16 cellular contexts compared by ENCODE assay signal in the genomic region with DNA sequence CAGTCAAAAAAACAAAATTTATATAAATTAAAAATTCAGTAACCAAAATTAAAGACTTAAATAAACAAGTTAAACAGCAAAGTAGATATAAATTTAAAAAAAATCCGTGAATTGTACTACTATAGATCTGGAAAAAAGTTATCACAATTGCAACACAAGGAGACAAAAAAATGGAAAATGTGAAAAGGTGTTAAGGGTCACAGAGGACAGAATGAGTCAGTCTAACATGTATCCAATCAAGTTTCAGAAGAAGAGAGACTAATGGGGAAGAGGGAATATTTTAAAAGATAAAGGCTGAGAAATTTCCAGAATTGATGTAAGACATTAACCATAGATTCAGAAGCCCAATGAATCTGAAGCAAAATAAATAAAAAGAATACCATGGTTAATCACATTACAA.
"Had no signal": no experiment of that assay in that cellular context is flagged by ENCODE, and none has a peak within 500 bp of the region (broad histone marks: within the 10 kb centered on the region; RNA-seq: fewer than 3 reads in every experiment).

No MANE protein-coding gene starts in this region.

- DNase-seq: activated effector memory CD4-positive, alpha-beta T cell treated with anti-CD3 and anti-CD28 coated beads, Interleukin-2, amount 50 U/mL, for 16 hours; body of pancreas; caudate nucleus; colonic mucosa; left ventricle myocardium superior; right lobe of liver; SHP77 treated with DMSO at 0.1 percent for 48 hours; stimulated activated CD4-positive, alpha-beta T cell treated with anti-CD3 and anti-CD28 coated beads, Interleukin-4, amount 100 ng/mL, for 4 hours; stimulated activated CD8-positive, alpha-beta memory T cell treated with anti-CD3 and anti-CD28 coated beads, Interleukin-4, amount 100 ng/mL, for 48 hours; T-helper 1 cell; tibial artery; uterus had no signal

- H3K36me3 ChIP-seq: uterus had no signal

- H3K27me3 ChIP-seq: body of pancreas, colonic mucosa, hepatocyte, right lobe of liver, tibial artery, uterus had no signal

- H3K4me3 ChIP-seq: body of pancreas, colonic mucosa, hepatocyte, right lobe of liver, smooth muscle cell, tibial artery, uterus had no signal

- ATAC-seq: body of pancreas, esophagus mucosa, left ventricle myocardium superior, right lobe of liver, SK-N-SH treated with all-trans-retinoic acid at 6 μM for 48 hours had no signal

- H3K9me3 ChIP-seq: body of pancreas, colonic mucosa, right lobe of liver, tibial artery, uterus had no signal

- H3K27ac ChIP-seq: body of pancreas, colonic mucosa, hepatocyte, right lobe of liver, tibial artery, uterus had no signal
